16 cellular contexts compared by ENCODE assay signal in genomic region chr16:89571636-89572035, GRCh38. TPM values are rescaled to one million over a fixed set of nuclear protein-coding genes. Genes with fewer than 3 reads are reported as not detected.
"Had no signal": no experiment of that assay in that cellular context is flagged by ENCODE, and none has a peak within 500 bp of the region (broad histone marks: within the 10 kb centered on the region; RNA-seq: fewer than 3 reads in every experiment).

No MANE protein-coding gene starts in this region.

- H3K27ac Mint-ChIP-seq: activated naive CD8-positive, alpha-beta T cell treated with anti-CD3 and anti-CD28 coated beads for 36 hours; nephron had no signal

- H3K9me3 ChIP-seq: body of pancreas, left ventricle myocardium inferior, mucosa of descending colon, thyroid gland had no signal

- DNase-seq: activated CD4-positive, alpha-beta T cell treated with anti-CD3 and anti-CD28 coated beads, Interleukin-2, amount 50 U/mL, for 48 hours; activated gamma-delta T cell; activated naive CD8-positive, alpha-beta T cell treated with anti-CD3 and anti-CD28 coated beads for 36 hours; activated T-cell treated with anti-CD3 and anti-CD28 coated beads, Interleukin-2, amount 50 U/mL, for 48 hours; amygdala; caudate nucleus; hippocampal formation; left ventricle myocardium inferior; mucosa of descending colon; stimulated activated CD4-positive, alpha-beta T cell treated with anti-CD3 and anti-CD28 coated beads, Interleukin-1b, Interleukin-23, amount 100 ng/mL, for 48 hours; T-helper 9 cell; thyroid gland had no signal

- H3K36me3 ChIP-seq: left ventricle myocardium inferior, thyroid gland had no signal

- H3K4me3 ChIP-seq: body of pancreas, left ventricle myocardium inferior, mucosa of descending colon, thyroid gland had no signal

- H3K9me3 Mint-ChIP-seq: activated naive CD8-positive, alpha-beta T cell treated with anti-CD3 and anti-CD28 coated beads for 36 hours; nephron had no signal

- H3K27ac ChIP-seq: body of pancreas, left ventricle myocardium inferior, thyroid gland had no signal

- H3K36me3 Mint-ChIP-seq: activated naive CD8-positive, alpha-beta T cell treated with anti-CD3 and anti-CD28 coated beads for 36 hours had no signal

- H3K4me3 Mint-ChIP-seq: activated naive CD8-positive, alpha-beta T cell treated with anti-CD3 and anti-CD28 coated beads for 36 hours; nephron had no signal

- ATAC-seq: body of pancreas, esophagus mucosa, mucosa of descending colon had no signal

RNA-seq across cellular contexts. Expression of gene CPNE7, which starts 3.9 kb away (rescaled TPM):
- total RNA-seq: left ventricle myocardium inferior had no signal

RNA-seq across cellular contexts. Expression of gene DPEP1, which starts 41.8 kb away (rescaled TPM):
- total RNA-seq: esophagus mucosa, left ventricle myocardium inferior, osteocyte had no signal
